In the genomic region with DNA sequence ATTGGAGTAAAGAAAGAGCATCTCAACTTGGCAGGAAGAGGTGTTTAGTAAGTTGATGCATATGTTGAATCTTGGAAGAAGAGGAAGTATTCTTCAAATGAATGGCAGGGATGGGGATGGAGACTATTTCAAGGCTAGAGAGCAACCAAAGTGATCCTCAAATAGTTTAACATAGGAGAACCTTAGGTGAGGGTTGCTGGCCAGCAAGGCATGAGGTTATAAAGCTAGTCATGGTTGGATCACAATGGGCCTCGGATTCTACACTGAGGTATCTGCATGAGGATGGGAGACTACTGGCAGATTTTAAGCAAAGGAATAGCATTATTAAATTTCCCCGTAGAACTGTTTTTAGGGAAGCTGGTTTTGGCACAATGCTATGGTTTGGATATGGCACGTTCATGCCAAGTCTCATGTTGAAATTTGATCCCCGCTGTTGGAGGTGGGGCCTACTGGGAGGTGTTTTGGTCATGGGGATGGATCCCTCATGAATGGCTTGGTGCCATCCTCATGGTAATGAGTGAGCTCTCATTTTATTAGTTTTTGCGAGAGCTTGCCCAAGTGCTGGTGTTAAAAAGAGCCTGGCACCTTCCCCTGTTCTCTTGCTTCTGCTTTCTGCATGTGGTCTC, we compare ENCODE assay signal across 29 cellular contexts. TPM values are rescaled to one million over a fixed set of nuclear protein-coding genes. Genes with fewer than 3 reads are reported as not detected.
"Had no signal": no experiment of that assay in that cellular context is flagged by ENCODE, and none has a peak within 500 bp of the region (broad histone marks: within the 10 kb centered on the region; RNA-seq: fewer than 3 reads in every experiment).

No MANE protein-coding gene starts in this region.

- FAIRE-seq: K562 had no signal

- H3K27me3 ChIP-seq: brain microvascular endothelial cell, SJCRH30 had no signal

- H3K27ac ChIP-seq: brain microvascular endothelial cell, SJCRH30, SK-N-MC, WERI-Rb-1 had no signal

- H3K4me1 ChIP-seq: SJCRH30 had no signal

- H3K36me3 ChIP-seq: brain microvascular endothelial cell, SJCRH30, WERI-Rb-1 had no signal

- H3K4me3 ChIP-seq: K562, SJCRH30, SK-N-MC had no signal

- ATAC-seq: activated CD8-positive, alpha-beta memory T cell treated with anti-CD3 and anti-CD28 coated beads, Interleukin-2, amount 10 ng/mL, durations not matched to agents 7 days and 5 days; activated naive CD8-positive, alpha-beta T cell treated with anti-CD3 and anti-CD28 coated beads, Interleukin-2, amount 50 U/mL, for 24 hours; K562; Panc1 had no signal

- DNase-seq: activated CD4-positive, alpha-beta memory T cell treated with anti-CD3 and anti-CD28 coated beads, Interleukin-2, amount 10 ng/mL, durations not matched to agents 7 days and 5 days; activated CD4-positive, alpha-beta T cell treated with anti-CD3 and anti-CD28 coated beads for 1 hour; activated CD4-positive, alpha-beta T cell treated with anti-CD3 and anti-CD28 coated beads for 48 hours; activated CD4-positive, CD25-positive, alpha-beta regulatory T cell; activated CD8-positive, alpha-beta memory T cell treated with anti-CD3 and anti-CD28 coated beads for 24 hours; activated CD8-positive, alpha-beta memory T cell treated with anti-CD3 and anti-CD28 coated beads, Interleukin-2, amount 10 ng/mL, durations not matched to agents 7 days and 5 days; activated CD8-positive, alpha-beta memory T cell treated with anti-CD3 and anti-CD28 coated beads, Interleukin-2, amount 50 U/mL, for 48 hours; activated effector memory CD4-positive, alpha-beta T cell treated with Interleukin-2 at 50 U/mL for 16 hours; activated naive CD4-positive, alpha-beta T cell treated with anti-CD3 and anti-CD28 coated beads, Interleukin-2, amount 10 ng/mL, durations not matched to agents 7 days and 5 days; activated naive CD8-positive, alpha-beta T cell treated with anti-CD3 and anti-CD28 coated beads, Interleukin-2, amount 50 U/mL, for 24 hours; activated T-cell treated with anti-CD3 and anti-CD28 coated beads, Interleukin-2, amount 50 U/mL, for 48 hours; anterior cingulate cortex; brain microvascular endothelial cell; MM.1S; NCI-H1105; NCI-H1417 treated with DMSO at 0.1 percent for 48 hours; NCI-H2029; NCI-H345; NCI-H510A treated with DMSO at 0.1 percent for 48 hours; NCI-H774; SHP77; SJCRH30; T1000; WERI-Rb-1 had no signal

- H3K9me3 ChIP-seq: SJCRH30 had no signal

RNA-seq across cellular contexts. Expression of gene ETNPPL, which starts 41.9 kb away (rescaled TPM):
- total RNA-seq: activated CD4-positive, alpha-beta memory T cell treated with anti-CD3 and anti-CD28 coated beads, Interleukin-2, amount 10 ng/mL, durations not matched to agents 7 days and 5 days; activated CD8-positive, alpha-beta memory T cell treated with anti-CD3 and anti-CD28 coated beads, Interleukin-2, amount 10 ng/mL, durations not matched to agents 7 days and 5 days; SJCRH30; T-helper 1 cell treated with Interleukin-12 subunit alpha and Interleukin-12 subunit beta and Interleukin-4 antibody, amounts not matched to agents 30 ng/mL and 1 ng/mL, for 36 hours; T-helper 2 cell treated with Interferon-gamma antibody and Interleukin-4, amounts not matched to agents 100 ng/mL and 5 ng/mL, for 36 hours had no signal
